In the genomic region with DNA sequence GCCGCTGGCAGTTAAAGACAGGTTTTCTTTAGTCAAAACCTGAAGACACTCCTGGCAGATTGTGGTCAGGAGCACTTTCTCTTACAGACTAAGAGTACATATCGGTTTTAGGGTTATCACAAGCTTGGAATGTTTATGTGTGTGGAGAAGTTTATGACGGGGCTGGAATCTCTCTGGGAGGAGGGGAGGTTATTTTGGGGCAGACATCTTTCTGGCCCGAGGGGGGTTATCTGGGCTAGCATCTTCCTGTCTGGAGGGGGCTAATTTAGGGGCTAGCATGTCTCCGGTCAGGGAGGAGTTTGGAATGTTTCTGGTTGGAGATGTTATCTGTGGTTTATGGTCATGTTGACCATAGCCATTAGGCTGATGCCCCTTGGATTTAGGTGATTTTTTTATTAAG, we compare ENCODE assay signal across 16 cellular contexts.
"Had no signal": no experiment of that assay in that cellular context is flagged by ENCODE, and none has a peak within 500 bp of the region (broad histone marks: within the 10 kb centered on the region; RNA-seq: fewer than 3 reads in every experiment).

No MANE protein-coding gene starts in this region.

- H3K27me3 ChIP-seq: brain microvascular endothelial cell, ovary, thyroid gland, uterus had no signal

- ATAC-seq: activated naive CD4-positive, alpha-beta T cell treated with anti-CD3 and anti-CD28 coated beads, Interleukin-2, amount 50 U/mL, for 72 hours; effector memory CD8-positive, alpha-beta T cell; left colon had no signal

- H3K27ac ChIP-seq: brain microvascular endothelial cell, ovary, thyroid gland, uterus had no signal

- H3K27ac Mint-ChIP-seq: activated B cell treated with CpG ODN at 0.5 μM for 24 hours; activated CD4-positive, alpha-beta T cell treated with anti-CD3 and anti-CD28 coated beads, Interleukin-2, amount 10 ng/mL, durations not matched to agents 7 days and 5 days; activated naive CD4-positive, alpha-beta T cell treated with anti-CD3 and anti-CD28 coated beads, Interleukin-2, amount 50 U/mL, for 72 hours; effector memory CD8-positive, alpha-beta T cell; T-helper 1 cell treated with Interleukin-12 subunit alpha and Interleukin-12 subunit beta and Interleukin-4 antibody, amounts not matched to agents 30 μg/mL and 1 μg/mL, for 36 hours had no signal

- H3K27me3 Mint-ChIP-seq: activated CD4-positive, alpha-beta T cell treated with anti-CD3 and anti-CD28 coated beads, Interleukin-2, amount 10 ng/mL, durations not matched to agents 7 days and 5 days had no signal

- DNase-seq: activated B cell treated with CpG ODN at 0.5 μM for 24 hours; activated CD4-positive, alpha-beta T cell treated with anti-CD3 and anti-CD28 coated beads, Interleukin-2, amount 10 ng/mL, durations not matched to agents 7 days and 5 days; amygdala; brain microvascular endothelial cell; effector memory CD8-positive, alpha-beta T cell; glutamatergic neuron; immature natural killer cell; left colon; mammary epithelial cell; ovary; stimulated activated CD4-positive, alpha-beta T cell treated with anti-CD3 and anti-CD28 coated beads, Interleukin-15, amount 100 ng/mL, for 24 hours; stimulated activated CD4-positive, alpha-beta T cell treated with anti-CD3 and anti-CD28 coated beads, Interleukin-4, amount 100 ng/mL, for 24 hours; thyroid gland; uterus had no signal

- H3K4me3 Mint-ChIP-seq: activated B cell treated with CpG ODN at 0.5 μM for 24 hours; activated CD4-positive, alpha-beta T cell treated with anti-CD3 and anti-CD28 coated beads, Interleukin-2, amount 10 ng/mL, durations not matched to agents 7 days and 5 days; effector memory CD8-positive, alpha-beta T cell; immature natural killer cell; T-helper 1 cell treated with Interleukin-12 subunit alpha and Interleukin-12 subunit beta and Interleukin-4 antibody, amounts not matched to agents 30 μg/mL and 1 μg/mL, for 36 hours had no signal

- H3K36me3 Mint-ChIP-seq: activated naive CD4-positive, alpha-beta T cell treated with anti-CD3 and anti-CD28 coated beads, Interleukin-2, amount 50 U/mL, for 72 hours; immature natural killer cell had no signal

- H3K36me3 ChIP-seq: brain microvascular endothelial cell, ovary, thyroid gland, uterus had no signal

- H3K9me3 ChIP-seq: ovary, thyroid gland, uterus had no signal

- H3K4me1 ChIP-seq: thyroid gland, uterus had no signal

- H3K4me1 Mint-ChIP-seq: activated CD4-positive, alpha-beta T cell treated with anti-CD3 and anti-CD28 coated beads, Interleukin-2, amount 10 ng/mL, durations not matched to agents 7 days and 5 days; immature natural killer cell had no signal

- H3K4me3 ChIP-seq: ovary, thyroid gland, uterus had no signal

- H3K9me3 Mint-ChIP-seq: activated B cell treated with CpG ODN at 0.5 μM for 24 hours; activated CD4-positive, alpha-beta T cell treated with anti-CD3 and anti-CD28 coated beads, Interleukin-2, amount 10 ng/mL, durations not matched to agents 7 days and 5 days; activated naive CD4-positive, alpha-beta T cell treated with anti-CD3 and anti-CD28 coated beads, Interleukin-2, amount 50 U/mL, for 72 hours; effector memory CD8-positive, alpha-beta T cell; immature natural killer cell; T-helper 1 cell treated with Interleukin-12 subunit alpha and Interleukin-12 subunit beta and Interleukin-4 antibody, amounts not matched to agents 30 μg/mL and 1 μg/mL, for 36 hours had no signal
